8 cellular contexts compared by ENCODE assay signal in genomic region chr13:112942689-112943308, GRCh38. TPM values are rescaled to one million over a fixed set of nuclear protein-coding genes. Genes with fewer than 3 reads are reported as not detected.
DNase-seq lines count a peak whose midpoint lies in the region; ATAC-seq and TF ChIP-seq lines count a peak whose summit lies in the region.

No MANE protein-coding gene starts in this region.

- peaks cover 0 to 4% of the 10 kb centered on the region in 2 donors for H3K36me3 Mint-ChIP-seq in CD14-positive monocyte

- H3K27me3 ChIP-seq in duodenal mucosa (ENCODE audit: control insufficient read depth in 1 of 2, insufficient read depth in 2 of 2, low read length in 2 of 2) (peaks cover 0 to 3% of the 10 kb centered on the region in 2 donors), right lobe of liver (no peaks in the 10 kb centered on the region)

- peak; percentile 97 for ATAC-seq in GM19395 (IDR thresholded peaks at IDR 0.05; ENCODE audit: unreplicated experiment)
- ATAC-seq in HG03521 (IDR thresholded peaks at IDR 0.05; ENCODE audit: unreplicated experiment), result peak; percentile 90
- peak; percentile 96 to 98 (median 98) for ATAC-seq in right lobe of liver

- H3K4me3 ChIP-seq in duodenal mucosa (ENCODE audit: low read depth in 1 of 2, low read length in 2 of 2) (peak overlapping the region; percentile 19 to 64), right lobe of liver (peak overlapping the region; percentile 37 to 65 (median 62))

- H3K9ac ChIP-seq in duodenal mucosa (ENCODE audit: low read depth in 1 of 2, low read length in 2 of 2), result no peak overlapping the region

- peak; percentile 88 for DNase-seq in CD14-positive monocyte (ENCODE audit: low spot score)
- peak; percentile 97 for DNase-seq in NCI-H748 (lab: John Stamatoyannopoulos, UW; ENCODE audit: unreplicated experiment)
- DNase-seq in activated CD4-positive, alpha-beta T cell treated with anti-CD3 and anti-CD28 coated beads, Interleukin-2, amount 50 U/mL, for 4 hours, result peak; percentile 96 to 98
- peak; percentile 95 to 97 (median 97) for DNase-seq in right lobe of liver
- DNase-seq in stimulated activated CD4-positive, alpha-beta T cell treated with anti-CD3 and anti-CD28 coated beads, Interleukin-4, amount 100 ng/mL, for 1 hour, result peak; percentile 98

- TF ChIP-seq CTCF in CD14-positive monocyte (IDR thresholded peaks at IDR 0.05) (peak; percentile 91), right lobe of liver (IDR thresholded peaks at IDR 0.05) (peak; percentile 94 to 99 (median 98))

- H3K9me3 ChIP-seq in duodenal mucosa (ENCODE audit: control insufficient read depth in 1 of 2, low read length in 2 of 2) (no peaks in the 10 kb centered on the region), right lobe of liver (no peaks in the 10 kb centered on the region)

- H3K36me3 ChIP-seq in duodenal mucosa (ENCODE audit: control insufficient read depth in 1 of 2, insufficient read depth in 2 of 2, low read length in 2 of 2) (no peaks in the 10 kb centered on the region), right lobe of liver (no peaks in the 10 kb centered on the region)

- WGBS in right lobe of liver (ENCODE audit: insufficient coverage, low coverage, low lambda C conversion rate, missing lambda C conversion rate), result 2% methylated on average over 8 of the region's 18 CpGs

- H3K4me3 Mint-ChIP-seq in CD14-positive monocyte, result peak overlapping the region; percentile 78 to 95

- H3K9me3 Mint-ChIP-seq in CD14-positive monocyte, result peaks cover 0 to 10% (median 2%) of the 10 kb centered on the region in 7 donors

- H3K27me3 Mint-ChIP-seq in CD14-positive monocyte (ENCODE audit: low read depth in 3 of 3), result peaks cover 37 to 61% (median 41%) of the 10 kb centered on the region in 3 donors

- peaks cover 9% of the 10 kb centered on the region for H3K4me1 Mint-ChIP-seq in CD14-positive monocyte

- no peak overlapping the region for H3K27ac Mint-ChIP-seq in CD14-positive monocyte

- TF ChIP-seq POLR2A in right lobe of liver (IDR thresholded peaks at IDR 0.05), result no peak

- intact Hi-C loops in CD14-positive monocyte (cut with micrococcal nuclease), result loop anchor here in 1 of 2 donors (1.0 kb wide), 1 partner anchor 452 kb away; no protein-coding TSS in a partner anchor
- intact Hi-C loops in right lobe of liver (cut with DNase I), result loop anchor here (5.0 kb wide), 1 partner anchor 90 kb away; no protein-coding TSS in a partner anchor

- no peak overlapping the region for H3K27ac ChIP-seq in duodenal mucosa (ENCODE audit: low read depth, low read length)
- peak overlapping the region; percentile 53 to 70 (median 70) for H3K27ac ChIP-seq in right lobe of liver

- H3K4me1 ChIP-seq in duodenal mucosa (ENCODE audit: control insufficient read depth in 1 of 2, insufficient read depth in 2 of 2, low read length in 2 of 2) (peaks cover 0 to 5% of the 10 kb centered on the region in 2 donors), right lobe of liver (peaks cover 0 to 4% (median 0%) of the 10 kb centered on the region in 4 donors)

RNA-seq across cellular contexts. Expression of gene MCF2L, which starts 26.2 kb away (rescaled TPM):
- polyA plus RNA-seq in CD14-positive monocyte, result not detected
- total RNA-seq in right lobe of liver, result 10 to 100 TPM in 5 of 6 experiments, 1 to 10 TPM in 1; 9.6 to 18.4 (median 11.7) TPM
